In the genomic region with DNA sequence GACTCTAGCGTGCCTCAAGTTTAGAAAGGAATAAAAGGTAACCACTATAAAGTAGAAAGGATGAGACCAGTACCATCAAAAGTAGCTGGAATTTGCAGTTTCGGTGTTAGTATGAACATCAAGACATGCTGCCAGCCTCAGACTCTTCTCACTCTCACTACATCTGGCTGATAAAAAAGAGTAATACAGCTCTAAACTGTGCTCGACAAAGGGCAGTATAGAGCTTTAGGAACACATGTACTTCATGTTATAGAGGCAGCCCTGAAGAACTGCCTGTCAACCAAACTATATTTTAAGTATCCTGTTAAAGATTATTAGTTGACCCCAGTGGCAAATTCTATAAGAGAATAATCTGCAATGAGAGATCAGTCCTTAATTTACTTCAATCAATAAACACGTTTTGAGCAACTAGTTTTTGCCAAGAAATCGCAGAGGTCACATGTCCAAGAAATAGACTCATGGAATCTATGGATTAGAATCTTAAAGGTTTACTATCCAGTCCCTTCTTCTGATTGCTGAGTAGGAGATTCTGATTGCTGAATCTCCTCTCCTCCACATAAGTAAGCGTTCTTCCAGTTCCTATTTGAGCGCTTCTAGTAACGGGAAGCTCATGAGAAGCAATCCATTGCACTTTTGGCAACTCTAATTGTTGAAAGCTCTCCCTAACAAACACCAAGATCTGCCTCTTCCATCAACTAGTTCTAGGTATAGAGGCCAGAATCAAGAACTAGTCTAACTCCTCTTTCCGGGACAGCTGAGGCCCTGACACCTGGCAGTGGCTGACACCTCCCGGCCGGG, we compare ENCODE assay signal across 8 cellular contexts. TPM values are rescaled to one million over a fixed set of nuclear protein-coding genes. Genes with fewer than 3 reads are reported as not detected.
DNase-seq lines count a peak whose midpoint lies in the region; ATAC-seq lines count a peak whose summit lies in the region.

No MANE protein-coding gene starts in this region.

- H3K36me3 Mint-ChIP-seq in activated naive CD4-positive, alpha-beta T cell treated with anti-CD3 and anti-CD28 coated beads, Interleukin-2, amount 50 U/mL, for 72 hours, result peaks cover 15 to 17% of the 10 kb centered on the region in 2 donors

- no peaks in the 10 kb centered on the region for H3K36me3 ChIP-seq in iPS-20b (ENCODE audit: insufficient read depth, low read depth, low read length)

- H3K4me3 ChIP-seq in iPS-20b (ENCODE audit: low read length), result peak overlapping the region; percentile 71

- peaks cover 36% of the 10 kb centered on the region for H3K27me3 ChIP-seq in iPS-20b (ENCODE audit: insufficient read depth, low read length)

- H3K4me1 ChIP-seq in iPS-20b (ENCODE audit: insufficient read depth, low read length), result 0 out of 2 replicates have a peak, but pooled peaks cover 4% of the 10 kb centered on the region

- H3K27ac Mint-ChIP-seq in activated naive CD4-positive, alpha-beta T cell treated with anti-CD3 and anti-CD28 coated beads, Interleukin-2, amount 50 U/mL, for 72 hours, result peak overlapping the region; percentile 94 to 98

- no peak for DNase-seq in activated naive CD4-positive, alpha-beta T cell treated with anti-CD3 and anti-CD28 coated beads, Interleukin-2, amount 50 U/mL, for 72 hours (ENCODE audit: low spot score in 2 of 2)
- DNase-seq in stimulated activated naive CD8-positive, alpha-beta T cell treated with anti-CD3 and anti-CD28 coated beads, Interleukin-15, Interleukin-2, amounts not matched to agents 100 U/mL and 50 U/mL, for 24 hours, result no peak

- H3K27ac ChIP-seq in iPS-20b (ENCODE audit: low read length), result no peak overlapping the region

- H3K9me3 ChIP-seq in iPS-20b (ENCODE audit: insufficient read depth, low read depth, low read length), result no peaks in the 10 kb centered on the region

- H3K9ac ChIP-seq in iPS-20b (ENCODE audit: low read depth, low read length), result peak overlapping the region; percentile 72; the same call in 1 of the 2 replicates

- H3K9me3 Mint-ChIP-seq in activated naive CD4-positive, alpha-beta T cell treated with anti-CD3 and anti-CD28 coated beads, Interleukin-2, amount 50 U/mL, for 72 hours, result no peaks in the 10 kb centered on the region

- peak; percentile 3 for ATAC-seq in GM18499 (IDR thresholded peaks at IDR 0.05; ENCODE audit: insufficient read depth, unreplicated experiment)
- ATAC-seq in HG03565 (IDR thresholded peaks at IDR 0.05; ENCODE audit: unreplicated experiment), result peak; percentile 18
- ATAC-seq in activated naive CD4-positive, alpha-beta T cell treated with anti-CD3 and anti-CD28 coated beads, Interleukin-2, amount 50 U/mL, for 72 hours, result peak; percentile 46 to 49
- peak; percentile 21 for ATAC-seq in stimulated activated naive CD8-positive, alpha-beta T cell treated with anti-CD3 and anti-CD28 coated beads, Interleukin-15, Interleukin-2, amounts not matched to agents 100 U/mL and 50 U/mL, for 24 hours
- no peak for ATAC-seq in HG02884 (IDR thresholded peaks at IDR 0.05; ENCODE audit: unreplicated experiment)
- no peak for ATAC-seq in HG03460 (IDR thresholded peaks at IDR 0.05; ENCODE audit: unreplicated experiment)
- ATAC-seq in HG02642 (IDR thresholded peaks at IDR 0.05; ENCODE audit: poor library complexity, unreplicated experiment), result no peak

RNA-seq across cellular contexts. Expression of a gene that starts 0.9 kb away (rescaled TPM):
- total RNA-seq in activated naive CD4-positive, alpha-beta T cell treated with anti-CD3 and anti-CD28 coated beads, Interleukin-2, amount 50 U/mL, for 72 hours, result 1 to 10 TPM; 7.7 to 8.4 TPM

Comparison
In these comparisons a context has a peak if more than half of its experiments do, and no peak if none do; other contexts are left out.
1. ATAC-seq: peak in GM18499 (single experiment), HG03565 (single experiment), activated naive CD4-positive, alpha-beta T cell treated with anti-CD3 and anti-CD28 coated beads, Interleukin-2, amount 50 U/mL, for 72 hours (2 of 2) and stimulated activated naive CD8-positive, alpha-beta T cell treated with anti-CD3 and anti-CD28 coated beads, Interleukin-15, Interleukin-2, amounts not matched to agents 100 U/mL and 50 U/mL, for 24 hours (single experiment); none in HG02884 (single experiment), HG03460 (single experiment) and HG02642 (single experiment).